ENCODE assay signal across 19 cellular contexts in genomic region chr12:93882763-93883162, GRCh38.
"Had no signal": no experiment of that assay in that cellular context is flagged by ENCODE, and none has a peak within 500 bp of the region (broad histone marks: within the 10 kb centered on the region; RNA-seq: fewer than 3 reads in every experiment).

No MANE protein-coding gene starts in this region.

- H3K27ac ChIP-seq: heart right ventricle, testis, transverse colon, VCaP had no signal

- H3K9me3 ChIP-seq: heart right ventricle, testis, transverse colon had no signal

- DNase-seq: activated CD4-positive, alpha-beta T cell treated with anti-CD3 and anti-CD28 coated beads for 4 hours; activated CD4-positive, alpha-beta T cell treated with anti-CD3 and anti-CD28 coated beads, Interleukin-2, amount 50 U/mL, for 4 hours; activated naive CD4-positive, alpha-beta T cell treated with anti-CD3 and anti-CD28 coated beads for 36 hours; activated naive CD8-positive, alpha-beta T cell treated with anti-CD3 and anti-CD28 coated beads, Interleukin-2, amount 10 ng/mL, durations not matched to agents 7 days and 5 days; activated T-cell treated with anti-CD3 and anti-CD28 coated beads for 4 hours; activated T-cell treated with anti-CD3 and anti-CD28 coated beads, Interleukin-2, amount 50 U/mL, for 72 hours; amniotic stem cell; central memory CD4-positive, alpha-beta T cell; heart right ventricle; posterior cingulate gyrus; right cardiac atrium; stimulated activated CD4-positive, alpha-beta T cell treated with anti-CD3 and anti-CD28 coated beads, Interleukin-2, amount 100 ng/mL, for 48 hours; stimulated activated naive CD4-positive, alpha-beta T cell treated with Interleukin-2 at 50 U/mL for 16 hours; testis; transverse colon had no signal

- ATAC-seq: activated T-cell treated with anti-CD3 and anti-CD28 coated beads, Interleukin-2, amount 50 U/mL, for 72 hours; heart right ventricle; natural killer cell treated with Interleukin-12 subunit alpha and Interleukin-12 subunit beta and Interleukin-15 and Interleukin-18, amount 100 ng/mL, for 72 hours; right cardiac atrium had no signal

- H3K4me3 ChIP-seq: heart right ventricle, testis, transverse colon had no signal

- H3K36me3 ChIP-seq: heart right ventricle, transverse colon had no signal

- H3K27me3 ChIP-seq: heart right ventricle, testis, transverse colon had no signal

- H3K4me1 ChIP-seq: testis had no signal

- FAIRE-seq: astrocyte, endothelial cell of umbilical vein had no signal
